Comparison of ENCODE assay signal across 16 cellular contexts in the genomic region with DNA sequence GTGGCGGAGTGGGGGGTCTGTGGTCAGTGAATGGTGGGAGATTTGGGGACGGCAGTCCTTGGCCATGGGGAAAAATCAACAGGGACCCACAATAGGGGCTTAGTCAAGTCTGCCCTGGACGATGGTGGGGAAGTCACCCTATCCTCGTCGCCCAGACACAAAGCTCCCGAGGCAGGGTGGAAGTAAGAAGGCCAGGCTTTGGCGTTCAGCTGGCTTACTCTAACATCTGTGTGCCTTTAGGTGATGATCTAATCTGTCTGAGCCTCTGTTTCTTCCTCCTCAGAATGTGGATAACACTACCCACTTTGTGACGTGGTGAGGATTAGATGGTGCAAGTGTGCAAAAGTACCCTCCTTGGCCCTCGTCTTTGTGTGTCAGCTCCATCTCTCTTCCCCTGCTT.
"Had no signal": no experiment of that assay in that cellular context is flagged by ENCODE, and none has a peak within 500 bp of the region (broad histone marks: within the 10 kb centered on the region; RNA-seq: fewer than 3 reads in every experiment).

No MANE protein-coding gene starts in this region.

- H3K4me3 ChIP-seq: breast epithelium, lower lobe of right lung, ovary, right lobe of liver had no signal

- H3K27ac ChIP-seq: breast epithelium, epithelial cell of prostate, lower lobe of right lung, ovary, right lobe of liver had no signal

- H3K9me3 ChIP-seq: breast epithelium, lower lobe of right lung, ovary, right lobe of liver had no signal

- ATAC-seq: activated CD8-positive, alpha-beta T cell treated with anti-CD3 and anti-CD28 coated beads, Interleukin-2, amount 10 ng/mL, durations not matched to agents 7 days and 5 days; effector memory CD8-positive, alpha-beta T cell; left colon; lower lobe of right lung; right lobe of liver had no signal

- FAIRE-seq: islet of Langerhans had no signal

- H3K27me3 ChIP-seq: breast epithelium, ovary, right lobe of liver had no signal

- DNase-seq: activated CD4-positive, alpha-beta T cell treated with anti-CD3 and anti-CD28 coated beads for 4 hours; activated CD8-positive, alpha-beta memory T cell treated with anti-CD3 and anti-CD28 coated beads, Interleukin-2, amount 50 U/mL, for 4 hours; activated CD8-positive, alpha-beta T cell treated with anti-CD3 and anti-CD28 coated beads, Interleukin-2, amount 10 ng/mL, durations not matched to agents 7 days and 5 days; activated naive CD8-positive, alpha-beta T cell treated with anti-CD3 and anti-CD28 coated beads for 36 hours; activated T-cell treated with anti-CD3 and anti-CD28 coated beads, Interleukin-2, amount 50 U/mL, for 48 hours; dermis blood vessel endothelial cell; effector memory CD8-positive, alpha-beta T cell; left colon; lower lobe of right lung; ovary; right lobe of liver; stimulated activated CD4-positive, alpha-beta T cell treated with anti-CD3 and anti-CD28 coated beads, Interleukin-1b, Interleukin-23, amount 100 ng/mL, for 48 hours; T-helper 1 cell had no signal

- H3K4me1 ChIP-seq: breast epithelium, right lobe of liver had no signal

- H3K36me3 ChIP-seq: breast epithelium, lower lobe of right lung, ovary, right lobe of liver had no signal
